Comparison of ENCODE assay signal across 30 cellular contexts in genomic region chr16:86499889-86500707, GRCh38. TPM values are rescaled to one million over a fixed set of nuclear protein-coding genes. Genes with fewer than 3 reads are reported as not detected.
A peak's percentile ranks its signal among the peaks of the same experiment; 100 is the strongest.
DNase-seq lines count a peak whose midpoint lies in the region; TF ChIP-seq lines count a peak whose summit lies in the region.
"Had no signal": no experiment of that assay in that cellular context is flagged by ENCODE, and none has a peak within 500 bp of the region (broad histone marks: within the 10 kb centered on the region; RNA-seq: fewer than 3 reads in every experiment).

No MANE protein-coding gene starts in this region.

- no peak for TF ChIP-seq CTCF in osteoblast (IDR thresholded peaks at IDR 0.05; ENCODE audit: extremely low read depth, low read depth, low read length)

- peaks cover 11% of the 10 kb centered on the region for H4K20me1 ChIP-seq in osteoblast (ENCODE audit: insufficient read depth, low read length)

- no peak overlapping the region for H3K4me2 ChIP-seq in osteoblast (ENCODE audit: insufficient read depth, low read length)

- H3K27ac ChIP-seq in osteoblast (ENCODE audit: low read depth, low read length) = no peak overlapping the region
- peak overlapping the region; percentile 84 for H3K27ac ChIP-seq in urinary bladder (ENCODE audit: low read depth)
- H3K27ac ChIP-seq: 22Rv1, left ventricle myocardium inferior, SJSA1, testis had no signal

- peaks cover 1% of the 10 kb centered on the region for H3K36me3 Mint-ChIP-seq in T-helper 2 cell treated with Interferon-gamma antibody and Interleukin-4, amounts not matched to agents 5 μg/mL and 100 μg/mL, for 36 hours (ENCODE audit: low read depth)
- H3K36me3 Mint-ChIP-seq: stimulated activated memory B cell treated with anti-CD40 and anti-IgM and Interleukin-4, amounts not matched to agents 10 μg/mL and 1 μg/mL and 100 μg/mL, for 72 hours; T-cell had no signal

- peak overlapping the region; percentile 8 for H3K27ac Mint-ChIP-seq in T-helper 2 cell treated with Interferon-gamma antibody and Interleukin-4, amounts not matched to agents 5 μg/mL and 100 μg/mL, for 36 hours
- H3K27ac Mint-ChIP-seq: activated naive CD4-positive, alpha-beta T cell treated with anti-CD3 and anti-CD28 coated beads for 36 hours; activated T-helper 1 cell treated with anti-CD3 and anti-CD28 coated beads, Interleukin-12 subunit alpha, Interleukin-12 subunit beta, Interleukin-2, Interleukin-4 antibody, amounts not matched to agents 30 ng/mL and 10 ng/mL and 1 ng/mL, durations not matched to agents 14 hours and 24 hours and 36 hours; CD4-positive, alpha-beta T cell; stimulated activated memory B cell treated with anti-CD40 and anti-IgM and Interleukin-4, amounts not matched to agents 10 μg/mL and 1 μg/mL and 100 μg/mL, for 72 hours; T-cell had no signal

- 25% methylated on average over 16 of the region's 16 CpGs for WGBS in urinary bladder

- peaks cover 88% of the 10 kb centered on the region for H3K27me3 Mint-ChIP-seq in T-helper 2 cell treated with Interferon-gamma antibody and Interleukin-4, amounts not matched to agents 5 μg/mL and 100 μg/mL, for 36 hours (ENCODE audit: low read depth)

- H3K36me3 ChIP-seq in iPS-15b (ENCODE audit: control insufficient read depth, insufficient read depth, low read length) (no peaks in the 10 kb centered on the region), osteoblast (ENCODE audit: insufficient read depth, low read length) (no peaks in the 10 kb centered on the region), urinary bladder (ENCODE audit: insufficient read depth) (no peaks in the 10 kb centered on the region)
- H3K36me3 ChIP-seq: left ventricle myocardium inferior had no signal

- DNase-seq in T-helper 2 cell treated with Interferon-gamma antibody and Interleukin-4, amounts not matched to agents 5 μg/mL and 100 μg/mL, for 36 hours (ENCODE audit: low spot score) = no peak
- DNase-seq in T-helper 2 cell (no peak), osteoblast (ENCODE audit: insufficient read length, low spot score, missing footprints) (peak; percentile 62), HuH-7 (ENCODE audit: low spot score) (no peak), NOMO-1 (lab: John Stamatoyannopoulos, UW; ENCODE audit: unreplicated experiment in 2 of 2) (no peak)
- no peak for DNase-seq in activated CD8-positive, alpha-beta memory T cell treated with anti-CD3 and anti-CD28 coated beads for 24 hours
- DNase-seq: activated CD4-positive, alpha-beta T cell treated with anti-CD3 and anti-CD28 coated beads, Interleukin-2, amount 50 U/mL, for 4 hours; activated CD8-positive, alpha-beta memory T cell treated with anti-CD3 and anti-CD28 coated beads, Interleukin-2, amount 50 U/mL, for 4 hours; activated naive CD4-positive, alpha-beta T cell treated with anti-CD3 and anti-CD28 coated beads for 36 hours; CD4-positive, alpha-beta T cell; effector memory CD4-positive, alpha-beta T cell; GOT3; hypothalamus; left ventricle myocardium inferior; midbrain; NCI-H1105 treated with DMSO at 0.1 percent for 48 hours; NCI-H1930; NCI-H524 treated with DMSO at 0.1 percent for 48 hours; NK-92 treated with Interleukin-12 subunit alpha and Interleukin-12 subunit beta, amount 100 ng/mL, for 24 hours; stimulated activated CD4-positive, alpha-beta T cell treated with anti-CD3 and anti-CD28 coated beads, Interleukin-4, amount 100 ng/mL, for 4 hours; T-cell; testis had no signal

- H3K9me3 Mint-ChIP-seq in T-helper 2 cell treated with Interferon-gamma antibody and Interleukin-4, amounts not matched to agents 5 μg/mL and 100 μg/mL, for 36 hours = no peaks in the 10 kb centered on the region
- H3K9me3 Mint-ChIP-seq: activated naive CD4-positive, alpha-beta T cell treated with anti-CD3 and anti-CD28 coated beads for 36 hours; activated T-helper 1 cell treated with anti-CD3 and anti-CD28 coated beads, Interleukin-12 subunit alpha, Interleukin-12 subunit beta, Interleukin-2, Interleukin-4 antibody, amounts not matched to agents 30 ng/mL and 10 ng/mL and 1 ng/mL, durations not matched to agents 14 hours and 24 hours and 36 hours; CD4-positive, alpha-beta T cell; stimulated activated memory B cell treated with anti-CD40 and anti-IgM and Interleukin-4, amounts not matched to agents 10 μg/mL and 1 μg/mL and 100 μg/mL, for 72 hours; T-cell had no signal

- H2AFZ ChIP-seq in osteoblast (ENCODE audit: low read length) = no peak overlapping the region

- H3K4me3 ChIP-seq in iPS-15b (ENCODE audit: low read depth, low read length) (peak overlapping the region; percentile 1), osteoblast (ENCODE audit: insufficient read depth, low read length) (no peak overlapping the region), urinary bladder (ENCODE audit: low read depth, low read length) (no peak overlapping the region)
- H3K4me3 ChIP-seq: K562, left ventricle myocardium inferior, SJSA1, testis had no signal

- H3K4me3 Mint-ChIP-seq in T-helper 2 cell treated with Interferon-gamma antibody and Interleukin-4, amounts not matched to agents 5 μg/mL and 100 μg/mL, for 36 hours = no peak overlapping the region
- H3K4me3 Mint-ChIP-seq: activated naive CD4-positive, alpha-beta T cell treated with anti-CD3 and anti-CD28 coated beads for 36 hours; activated T-helper 1 cell treated with anti-CD3 and anti-CD28 coated beads, Interleukin-12 subunit alpha, Interleukin-12 subunit beta, Interleukin-2, Interleukin-4 antibody, amounts not matched to agents 30 ng/mL and 10 ng/mL and 1 ng/mL, durations not matched to agents 14 hours and 24 hours and 36 hours; CD4-positive, alpha-beta T cell; stimulated activated memory B cell treated with anti-CD40 and anti-IgM and Interleukin-4, amounts not matched to agents 10 μg/mL and 1 μg/mL and 100 μg/mL, for 72 hours; T-cell had no signal

- no peaks in the 10 kb centered on the region for H3K9me3 ChIP-seq in iPS-15b (ENCODE audit: control insufficient read depth, insufficient read depth, low read length)
- no peaks in the 10 kb centered on the region for H3K9me3 ChIP-seq in osteoblast (ENCODE audit: low read depth, low read length)
- H3K9me3 ChIP-seq: left ventricle myocardium inferior, SJSA1, testis had no signal

- H3K9ac ChIP-seq in iPS-15b (ENCODE audit: low read depth, low read length) = no peak overlapping the region

- peaks cover 93% of the 10 kb centered on the region for H3K27me3 ChIP-seq in iPS-15b (ENCODE audit: control insufficient read depth, insufficient read depth, low read length)
- peaks cover 94% of the 10 kb centered on the region for H3K27me3 ChIP-seq in osteoblast (ENCODE audit: insufficient read depth, low read length)
- H3K27me3 ChIP-seq: SJSA1, testis had no signal

- H3K4me1 ChIP-seq in iPS-15b (ENCODE audit: control insufficient read depth, insufficient read depth, low read length) (no peaks in the 10 kb centered on the region), osteoblast (ENCODE audit: insufficient read depth, low read length) (no peaks in the 10 kb centered on the region), urinary bladder (ENCODE audit: insufficient read depth) (no peaks in the 10 kb centered on the region)
- H3K4me1 ChIP-seq: testis had no signal

- H3K4me1 Mint-ChIP-seq in T-helper 2 cell treated with Interferon-gamma antibody and Interleukin-4, amounts not matched to agents 5 μg/mL and 100 μg/mL, for 36 hours (ENCODE audit: low read depth) = peaks cover 2% of the 10 kb centered on the region

- no peaks in the 10 kb centered on the region for H3K79me2 ChIP-seq in osteoblast (ENCODE audit: insufficient read depth, low read length)

RNA-seq across cellular contexts. Expression of gene FOXF1, which starts 10.2 kb away (rescaled TPM):
- total RNA-seq in osteoblast = not detected in 2 replicates
- 28.9 TPM for total RNA-seq in urinary bladder
- polyA plus RNA-seq in urinary bladder = 83.3 TPM
- total RNA-seq: activated naive CD4-positive, alpha-beta T cell treated with anti-CD3 and anti-CD28 coated beads for 36 hours; activated T-helper 1 cell treated with anti-CD3 and anti-CD28 coated beads, Interleukin-12 subunit alpha, Interleukin-12 subunit beta, Interleukin-2, Interleukin-4 antibody, amounts not matched to agents 30 ng/mL and 10 ng/mL and 1 ng/mL, durations not matched to agents 14 hours and 24 hours and 36 hours; CD4-positive, alpha-beta T cell had no signal
- polyA plus RNA-seq: K562, neural cell had no signal

RNA-seq across cellular contexts. Expression of gene MTHFSD, which starts 54.9 kb away (rescaled TPM):
- total RNA-seq in osteoblast (18.5 and 20.3 TPM in 2 replicates), urinary bladder (20.7 TPM)
- 12.0 TPM for polyA plus RNA-seq in urinary bladder

Comparison
In these comparisons a context has a peak if more than half of its experiments do, and no peak if none do; other contexts are left out.
1. RNA of gene FOXF1, which starts 10.2 kb away (total RNA-seq): 28.9 TPM in urinary bladder (single experiment); not detected in osteoblast; every median in the first group is over 10 times any median in the second.